In the genomic region with DNA sequence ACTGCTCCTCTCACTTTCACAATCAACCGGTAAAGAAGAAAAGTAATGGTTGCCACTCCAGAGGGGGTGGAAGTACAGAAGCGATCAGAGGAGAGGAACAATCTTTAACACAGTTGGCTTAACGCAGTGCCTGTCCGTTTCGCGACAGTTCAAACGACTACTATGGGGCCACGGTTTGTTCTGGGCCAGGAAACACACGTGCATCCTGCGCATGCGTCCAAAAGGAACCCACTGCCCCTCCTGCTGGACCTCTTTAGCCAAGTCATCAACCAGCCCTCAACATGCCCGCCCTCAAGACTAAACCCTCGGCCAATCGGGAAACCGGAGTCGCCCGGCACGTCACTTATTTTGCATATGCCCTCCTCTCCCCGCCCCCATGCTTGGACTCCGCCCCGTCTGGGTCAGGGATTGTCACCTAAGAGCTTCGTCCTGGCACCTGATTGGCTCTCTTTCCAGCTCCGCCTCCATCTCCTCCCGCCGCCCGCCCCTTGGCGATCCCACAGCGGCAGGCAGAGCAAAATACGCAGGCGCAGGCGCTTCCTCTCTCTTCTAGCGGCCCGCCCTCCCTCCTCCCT, we compare ENCODE assay signal across 8 cellular contexts. TPM values are rescaled to one million over a fixed set of nuclear protein-coding genes. Genes with fewer than 3 reads are reported as not detected.
A peak's percentile ranks its signal among the peaks of the same experiment; 100 is the strongest.
DNase-seq lines count a peak whose midpoint lies in the region; ATAC-seq and TF ChIP-seq lines count a peak whose summit lies in the region.

No MANE protein-coding gene starts in this region.

- peak; percentile 41 for TF ChIP-seq CTCF in Calu3 (IDR thresholded peaks at IDR 0.05; ENCODE audit: unreplicated experiment)
- peak; percentile 46; the same call in 1 of the 2 replicates for TF ChIP-seq CTCF in KMS-11 (conservative IDR thresholded peaks at IDR 0.05; ENCODE audit: low read depth, low read length)
- TF ChIP-seq CTCF in fibroblast of the aortic adventitia (IDR thresholded peaks at IDR 0.05; ENCODE audit: insufficient read depth, low read length): peak; percentile 22
- peak; percentile 27 for TF ChIP-seq CTCF in neural progenitor cell (IDR thresholded peaks at IDR 0.05)

- H3K9me3 ChIP-seq in neural progenitor cell (ENCODE audit: low read depth): no peaks in the 10 kb centered on the region

- no TSS peak for BruUV-seq in Calu3 (replicated peaks; lab: Mats Ljungman, UMichigan)

- H3K4me1 Mint-ChIP-seq in Calu3 (ENCODE audit: low read depth, unreplicated experiment) (peaks cover 71% of the 10 kb centered on the region), neural progenitor cell (peaks cover 57% of the 10 kb centered on the region)
- H3K4me1 Mint-ChIP-seq in activated T-cell treated with anti-CD3 and anti-CD28 coated beads, Interleukin-2, amount 50 U/mL, for 4 hours (ENCODE audit: low read depth): peaks cover 41% of the 10 kb centered on the region

- peak overlapping the region; percentile 80 for H3K4me2 ChIP-seq in KMS-11
- peak overlapping the region; percentile 72 for H3K4me2 ChIP-seq in neural progenitor cell

- H3K4me3 Mint-ChIP-seq in Calu3 (ENCODE audit: low read depth, unreplicated experiment): peak overlapping the region; percentile 95
- peak overlapping the region; percentile 84 for H3K4me3 Mint-ChIP-seq in activated T-cell treated with anti-CD3 and anti-CD28 coated beads, Interleukin-2, amount 50 U/mL, for 4 hours
- H3K4me3 Mint-ChIP-seq in neural progenitor cell: peak overlapping the region; percentile 89

- H3K27me3 Mint-ChIP-seq in Calu3 (ENCODE audit: unreplicated experiment): no peaks in the 10 kb centered on the region
- no peaks in the 10 kb centered on the region for H3K27me3 Mint-ChIP-seq in activated T-cell treated with anti-CD3 and anti-CD28 coated beads, Interleukin-2, amount 50 U/mL, for 4 hours (ENCODE audit: low read depth)
- H3K27me3 Mint-ChIP-seq in neural progenitor cell (ENCODE audit: insufficient read depth, low read depth): peaks cover 7% of the 10 kb centered on the region

- H3K79me2 ChIP-seq in KMS-11 (ENCODE audit: insufficient read depth, low read depth) (peaks cover 39% of the 10 kb centered on the region), neural progenitor cell (ENCODE audit: low read depth) (peaks cover 40% of the 10 kb centered on the region)

- CTCF ChIA-PET in Calu3 (lab: Charles Lee): interaction anchor here (0.6 to 1.5 kb wide), 17 partner anchors 12 to 1647 kb away, joined by 3 to 7 read pairs (median 4); no protein-coding TSS in a partner anchor

- H3K4me1 ChIP-seq in KMS-11 (ENCODE audit: low read depth, poor library complexity, severe bottlenecking): peaks cover 51% of the 10 kb centered on the region
- peaks cover 22% of the 10 kb centered on the region for H3K4me1 ChIP-seq in neural progenitor cell

- intact Hi-C loops in Calu3 (cut with micrococcal nuclease; ENCODE audit: unreplicated experiment): loop anchor here (1.0 to 5.0 kb wide), 3 partner anchors 92 to 851 kb away; a partner anchor contains a TSS

- H3K36me3 ChIP-seq in KMS-11 (ENCODE audit: insufficient read depth) (peaks cover 34% of the 10 kb centered on the region), neural progenitor cell (peaks cover 4% of the 10 kb centered on the region)

- H3K9me3 Mint-ChIP-seq in Calu3 (ENCODE audit: low read depth, unreplicated experiment) (no peaks in the 10 kb centered on the region), neural progenitor cell (peaks cover 2% of the 10 kb centered on the region)
- H3K9me3 Mint-ChIP-seq in activated T-cell treated with anti-CD3 and anti-CD28 coated beads, Interleukin-2, amount 50 U/mL, for 4 hours: no peaks in the 10 kb centered on the region

- H3K27ac ChIP-seq in KMS-11: peak overlapping the region; percentile 90
- H3K27ac ChIP-seq in neural progenitor cell: peak overlapping the region; percentile 98
- peak overlapping the region; percentile 84 for H3K27ac ChIP-seq in temporal lobe (ENCODE audit: low read depth, low read length)

- peak overlapping the region; percentile 70 for H3K4me3 ChIP-seq in KMS-11 (IDR thresholded peaks at IDR 0.05; ENCODE audit: insufficient read depth, low read depth, low read length)
- peak overlapping the region; percentile 80 for H3K4me3 ChIP-seq in fibroblast of the aortic adventitia (ENCODE audit: low read depth, low read length)
- peak overlapping the region; percentile 70 for H3K4me3 ChIP-seq in neural progenitor cell

- H3K27ac Mint-ChIP-seq in Calu3 (ENCODE audit: unreplicated experiment): peak overlapping the region; percentile 33
- H3K27ac Mint-ChIP-seq in neural progenitor cell: peak overlapping the region; percentile 57

- H3K36me3 Mint-ChIP-seq in Calu3 (ENCODE audit: insufficient read depth, unreplicated experiment) (peaks cover 69% of the 10 kb centered on the region), neural progenitor cell (peaks cover 21% of the 10 kb centered on the region)
- peaks cover 31% of the 10 kb centered on the region for H3K36me3 Mint-ChIP-seq in activated T-cell treated with anti-CD3 and anti-CD28 coated beads, Interleukin-2, amount 50 U/mL, for 4 hours (ENCODE audit: insufficient read depth)

- peaks cover 13% of the 10 kb centered on the region for H3F3A ChIP-seq in neural progenitor cell (ENCODE audit: low read depth)

- DNase-seq in Calu3 (peak; percentile 100), fibroblast of the aortic adventitia (ENCODE audit: low read depth) (peak; percentile 100), neural progenitor cell (ENCODE audit: low spot score) (peak; percentile 100), NCI-H345 treated with DMSO at 0.1 percent for 48 hours (lab: John Stamatoyannopoulos, UW; ENCODE audit: unreplicated experiment) (no peak)
- peak; percentile 100 for DNase-seq in activated T-cell treated with anti-CD3 and anti-CD28 coated beads, Interleukin-2, amount 50 U/mL, for 4 hours

- H2AFZ ChIP-seq in KMS-11 (ENCODE audit: low read depth) (peak overlapping the region; percentile 39), neural progenitor cell (replicated peaks) (peak overlapping the region; percentile 27)

- peak overlapping the region; percentile 77 for H3K9ac ChIP-seq in KMS-11
- no peak overlapping the region for H3K9ac ChIP-seq in neural progenitor cell

- H4K20me1 ChIP-seq in KMS-11 (ENCODE audit: insufficient read depth) (peaks cover 33% of the 10 kb centered on the region), neural progenitor cell (ENCODE audit: low read depth) (peaks cover 39% of the 10 kb centered on the region)

- peak; percentile 70 for ATAC-seq in GM21619 (IDR thresholded peaks at IDR 0.05; ENCODE audit: unreplicated experiment)
- peak; percentile 71 to 79 for ATAC-seq in activated T-cell treated with anti-CD3 and anti-CD28 coated beads, Interleukin-2, amount 50 U/mL, for 4 hours

- H3K27me3 ChIP-seq in KMS-11 (ENCODE audit: insufficient read depth, low read depth): no peaks in the 10 kb centered on the region
- H3K27me3 ChIP-seq in neural progenitor cell: no peaks in the 10 kb centered on the region

RNA-seq across cellular contexts. Expression of a gene that starts 0.3 kb away (rescaled TPM):
- total RNA-seq in Calu3 (2022) (276 and 306 TPM in 2 replicates), fibroblast of the aortic adventitia (ENCODE audit: low replicate concordance) (102 and 127 TPM in 2 replicates), neural progenitor cell (ENCODE audit: low replicate concordance) (175 and 272 TPM in 2 replicates), temporal lobe (89.2 TPM)
- total RNA-seq in activated T-cell treated with anti-CD3 and anti-CD28 coated beads, Interleukin-2, amount 50 U/mL, for 4 hours: 100 to 1,000 TPM; 361 to 373 (median 372) TPM
